In genomic region chr1:196861429-196861828, GRCh38 we compare ENCODE assay signal across 30 cellular contexts. TPM values are rescaled to one million over a fixed set of nuclear protein-coding genes. Genes with fewer than 3 reads are reported as not detected.
"Had no signal": no experiment of that assay in that cellular context is flagged by ENCODE, and none has a peak within 500 bp of the region (broad histone marks: within the 10 kb centered on the region; RNA-seq: fewer than 3 reads in every experiment).

No MANE protein-coding gene starts in this region.

- H3K27me3 Mint-ChIP-seq: brain, T-helper 17 cell had no signal

- H3K4me1 ChIP-seq: Peyer's patch had no signal

- H3K36me3 Mint-ChIP-seq: activated naive CD8-positive, alpha-beta T cell; brain; WTC11 had no signal

- H3K27ac ChIP-seq: cardiac muscle cell, Peyer's patch had no signal

- H3K27ac Mint-ChIP-seq: activated naive CD4-positive, alpha-beta T cell treated with anti-CD3 and anti-CD28 coated beads for 36 hours; activated naive CD8-positive, alpha-beta T cell; activated T-helper 17 cell treated with anti-CD3 and anti-CD28 coated beads, Interleukin-2, amount 50 U/mL, for 72 hours; brain; T-helper 17 cell; WTC11 had no signal

- DNase-seq: activated CD4-positive, alpha-beta T cell treated with anti-CD3 and anti-CD28 coated beads for 48 hours; activated CD4-positive, alpha-beta T cell treated with anti-CD3 and anti-CD28 coated beads, Interleukin-2, amount 50 U/mL, for 48 hours; activated CD4-positive, CD25-positive, alpha-beta regulatory T cell treated with anti-CD3 and anti-CD28 coated beads, Interleukin-2, amount 50 U/mL, for 72 hours; activated gamma-delta T cell; activated naive CD4-positive, alpha-beta T cell treated with anti-CD3 and anti-CD28 coated beads for 36 hours; activated T-cell treated with anti-CD3 and anti-CD28 coated beads, Interleukin-2, amount 50 U/mL, for 4 hours; amygdala; KG1; MG63; MV-4-11; NCI-H1092 treated with DMSO at 0.1 percent for 48 hours; NCI-H1436; NCI-H1694 treated with DMSO at 0.1 percent for 48 hours; NCI-H2029 treated with DMSO at 0.1 percent for 48 hours; NCI-H345; NCI-H510A; NCI-H526 treated with DMSO at 0.1 percent for 48 hours; NCI-H82; Peyer's patch; SHP77 treated with DMSO at 0.1 percent for 48 hours; T-helper 17 cell; T-helper 9 cell had no signal

- H3K9me3 ChIP-seq: Peyer's patch had no signal

- ATAC-seq: activated T-cell treated with anti-CD3 and anti-CD28 coated beads, Interleukin-2, amount 50 U/mL, for 4 hours; activated T-helper 17 cell treated with anti-CD3 and anti-CD28 coated beads, Interleukin-2, amount 50 U/mL, for 72 hours; T-helper 17 cell; WTC11 had no signal

- H3K4me3 Mint-ChIP-seq: activated naive CD4-positive, alpha-beta T cell treated with anti-CD3 and anti-CD28 coated beads for 36 hours; activated naive CD8-positive, alpha-beta T cell; activated T-cell treated with anti-CD3 and anti-CD28 coated beads, Interleukin-2, amount 50 U/mL, for 4 hours; activated T-helper 17 cell treated with anti-CD3 and anti-CD28 coated beads, Interleukin-2, amount 50 U/mL, for 72 hours; brain; T-helper 17 cell; WTC11 had no signal

- H3K4me1 Mint-ChIP-seq: activated T-helper 17 cell treated with anti-CD3 and anti-CD28 coated beads, Interleukin-2, amount 50 U/mL, for 72 hours; brain; T-helper 17 cell; WTC11 had no signal

- H3K36me3 ChIP-seq: cardiac muscle cell, MG63, Peyer's patch had no signal

- H3K4me3 ChIP-seq: cardiac muscle cell, MG63, Peyer's patch had no signal

- H3K27me3 ChIP-seq: cardiac muscle cell, MG63, Peyer's patch had no signal

- H3K9me3 Mint-ChIP-seq: brain had no signal

RNA-seq across cellular contexts. Expression of gene CFHR4, which starts 26.4 kb away (rescaled TPM):
- total RNA-seq: activated naive CD4-positive, alpha-beta T cell treated with anti-CD3 and anti-CD28 coated beads for 36 hours; activated T-cell treated with anti-CD3 and anti-CD28 coated beads, Interleukin-2, amount 50 U/mL, for 4 hours; activated T-helper 17 cell treated with anti-CD3 and anti-CD28 coated beads, Interleukin-2, amount 50 U/mL, for 72 hours; astrocyte; cardiac muscle cell; LHCN-M2; OCI-LY7; Peyer's patch; T-helper 17 cell had no signal
- polyA plus RNA-seq: cardiac muscle cell had no signal

RNA-seq across cellular contexts. Expression of gene CFHR1, which starts 41.9 kb away (rescaled TPM):
- total RNA-seq: activated naive CD4-positive, alpha-beta T cell treated with anti-CD3 and anti-CD28 coated beads for 36 hours; cardiac muscle cell; LHCN-M2; OCI-LY7; Peyer's patch; T-helper 17 cell had no signal
- polyA plus RNA-seq: cardiac muscle cell had no signal
